In the genomic region with DNA sequence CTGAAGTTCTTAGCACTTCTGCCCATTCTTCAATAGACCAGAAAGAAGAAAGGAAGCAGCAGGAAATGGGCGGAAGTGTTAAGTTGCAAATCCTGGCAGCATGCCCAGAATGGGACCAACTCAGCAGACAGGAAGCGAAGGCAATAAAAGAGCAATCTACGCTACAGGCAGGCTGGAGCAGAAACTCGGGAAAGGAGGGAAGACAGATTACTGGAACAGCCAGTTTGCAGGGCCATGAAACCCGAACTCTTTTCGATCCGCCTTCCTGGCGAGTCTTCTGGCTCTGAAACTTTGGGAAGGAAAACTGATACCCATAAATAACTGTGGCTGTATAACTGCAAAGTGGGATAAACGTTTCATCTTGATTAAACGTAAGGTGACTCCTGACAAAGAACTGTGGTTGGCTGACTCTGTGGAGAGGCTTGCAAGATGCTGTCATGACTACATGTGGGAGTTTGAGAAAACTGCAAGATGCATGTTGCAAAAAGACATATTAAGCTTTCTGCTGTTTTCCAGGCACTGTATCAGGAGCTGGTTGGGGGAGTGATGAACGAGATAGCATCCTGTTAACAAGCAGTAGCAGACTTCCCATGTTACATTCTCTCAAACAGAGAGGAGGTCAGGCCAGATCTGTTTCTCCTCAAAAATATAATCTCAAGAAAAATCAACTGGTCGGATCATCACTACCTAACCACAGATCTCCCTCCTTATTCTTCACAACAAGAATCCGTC, we compare ENCODE assay signal across 8 cellular contexts.
A peak's percentile ranks its signal among the peaks of the same experiment; 100 is the strongest.
DNase-seq lines count a peak whose midpoint lies in the region; ATAC-seq and TF ChIP-seq lines count a peak whose summit lies in the region.

No MANE protein-coding gene starts in this region.

- peaks cover 20 to 24% of the 10 kb centered on the region in 2 donors for H3K4me1 ChIP-seq in gastrocnemius medialis

- DNase-seq in AG04450 (ENCODE audit: low read depth, low spot score) (peak; percentile 95), HK-2 (ENCODE audit: unreplicated experiment) (peak; percentile 74), NOMO-1 treated with DMSO at 0.1 percent for 48 hours (lab: John Stamatoyannopoulos, UW; ENCODE audit: unreplicated experiment) (peak; percentile 56), cardiac septum (ENCODE audit: low spot score) (peak; percentile 78), gastrocnemius medialis (peak; percentile 53 to 58), OCI-M2 (lab: John Stamatoyannopoulos, UW; ENCODE audit: unreplicated experiment) (no peak)
- peak; percentile 50 for DNase-seq in activated T-helper 9 cell treated with anti-CD3 and anti-CD28 coated beads, Interleukin-2, amount 50 U/mL, for 16 hours (ENCODE audit: low read depth)

- CTCF ChIA-PET in AG04450 (lab: Charles Lee) = interaction anchor here (0.7 to 1.6 kb wide), 3 partner anchors 38 to 40 kb away, joined by 3 to 4 read pairs (median 4); no protein-coding TSS in a partner anchor

- H3K27ac ChIP-seq in AG04450 (ENCODE audit: low read depth, low read length) = peak overlapping the region; percentile 49
- no peak overlapping the region for H3K27ac ChIP-seq in gastrocnemius medialis

- ATAC-seq in gastrocnemius medialis (peak; percentile 67 to 79), GM21367 (IDR thresholded peaks at IDR 0.05; ENCODE audit: unreplicated experiment) (no peak)

- in situ Hi-C loops in gastrocnemius medialis (cut with MboI; ENCODE audit: low sequenced_read_pairs in 4 of 4) = loop anchor here in 2 of 4 donors (25.0 kb wide), 1 partner anchor 464 kb away; no protein-coding TSS in a partner anchor

- H3K36me3 ChIP-seq in gastrocnemius medialis = no peaks in the 10 kb centered on the region

- intact Hi-C loops in cardiac septum (cut with DNase I) = no loop called here
- intact Hi-C loops in gastrocnemius medialis (cut with DNase I; ENCODE audit: low total_unique reads) = no loop called here

- TF ChIP-seq CTCF in AG04450 (IDR thresholded peaks at IDR 0.05; ENCODE audit: low read depth, low read length) (no peak), gastrocnemius medialis (IDR thresholded peaks at IDR 0.05 in 4 of 5, conservative IDR thresholded peaks at IDR 0.05 in 1 of 5) (no peak)

- TF ChIP-seq POLR2A in gastrocnemius medialis (IDR thresholded peaks at IDR 0.05) = no peak

- POLR2A ChIA-PET in AG04450 (lab: Yijun Ruan, JAX) = interaction anchor here (1.4 kb wide), 1 partner anchor 13 kb away, joined by 5 read pairs; no protein-coding TSS in a partner anchor

- H3K4me3 ChIP-seq in AG04450 (ENCODE audit: low read depth, low read length) (peak overlapping the region; percentile 33), gastrocnemius medialis (no peak overlapping the region)

- no peaks in the 10 kb centered on the region for H3K27me3 ChIP-seq in AG04450 (ENCODE audit: control insufficient read depth, insufficient read depth, low read length)
- H3K27me3 ChIP-seq in gastrocnemius medialis = no peaks in the 10 kb centered on the region

- H3K9me3 ChIP-seq in AG04450 (ENCODE audit: control insufficient read depth, insufficient read depth, low read length) = peaks cover 3% of the 10 kb centered on the region; the same call in 1 of the 2 replicates
- no peaks in the 10 kb centered on the region for H3K9me3 ChIP-seq in gastrocnemius medialis
